In the genomic region with DNA sequence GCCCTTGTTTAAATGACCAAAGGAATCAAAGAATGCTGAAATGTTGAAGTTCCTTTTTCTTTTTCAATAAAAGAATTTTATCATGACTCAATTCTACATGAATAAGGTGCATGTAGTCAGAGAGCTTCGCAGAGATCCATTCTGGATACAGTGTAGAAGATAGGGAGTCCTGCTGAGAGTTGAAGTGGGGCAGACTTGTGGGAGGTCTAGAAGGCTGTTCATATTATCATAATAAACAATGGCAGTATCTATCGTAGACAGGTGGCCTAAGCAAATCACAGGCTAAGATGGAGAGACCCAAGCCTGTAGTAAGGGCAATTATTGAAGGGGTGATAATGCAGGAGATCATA, we compare ENCODE assay signal across 3 cellular contexts.
"Had no signal": no experiment of that assay in that cellular context is flagged by ENCODE, and none has a peak within 500 bp of the region (broad histone marks: within the 10 kb centered on the region; RNA-seq: fewer than 3 reads in every experiment).

No MANE protein-coding gene starts in this region.

- DNase-seq: H9, HFFc6, KBM-7 had no signal
